Comparison of ENCODE assay signal across 15 cellular contexts in genomic region chr16:31198207-31198882, GRCh38. TPM values are rescaled to one million over a fixed set of nuclear protein-coding genes. Genes with fewer than 3 reads are reported as not detected.
DNase-seq lines count a peak whose midpoint lies in the region; ATAC-seq and TF ChIP-seq lines count a peak whose summit lies in the region.
"Had no signal": no experiment of that assay in that cellular context is flagged by ENCODE, and none has a peak within 500 bp of the region (broad histone marks: within the 10 kb centered on the region; RNA-seq: fewer than 3 reads in every experiment).

No MANE protein-coding gene starts in this region.

- H3K9me3 Mint-ChIP-seq in CD14-positive monocyte (no peaks in the 10 kb centered on the region), Caco-2 (ENCODE audit: unreplicated experiment) (no peaks in the 10 kb centered on the region)
- H3K9me3 Mint-ChIP-seq in activated CD8-positive, alpha-beta T cell treated with anti-CD3 and anti-CD28 coated beads for 36 hours = no peaks in the 10 kb centered on the region
- no peaks in the 10 kb centered on the region for H3K9me3 Mint-ChIP-seq in naive thymus-derived CD8-positive, alpha-beta T cell
- H3K9me3 Mint-ChIP-seq: nephron had no signal

- H3K27me3 Mint-ChIP-seq in CD14-positive monocyte (ENCODE audit: low read depth in 3 of 3) (peaks cover 0 to 1% (median 0%) of the 10 kb centered on the region in 3 donors), Caco-2 (ENCODE audit: insufficient read depth, unreplicated experiment) (no peaks in the 10 kb centered on the region)
- no peaks in the 10 kb centered on the region for H3K27me3 Mint-ChIP-seq in activated CD8-positive, alpha-beta T cell treated with anti-CD3 and anti-CD28 coated beads for 36 hours
- no peaks in the 10 kb centered on the region for H3K27me3 Mint-ChIP-seq in naive thymus-derived CD8-positive, alpha-beta T cell

- H3K4me3 Mint-ChIP-seq in CD14-positive monocyte (no peak overlapping the region), Caco-2 (ENCODE audit: unreplicated experiment) (no peak overlapping the region)
- no peak overlapping the region for H3K4me3 Mint-ChIP-seq in activated CD8-positive, alpha-beta T cell treated with anti-CD3 and anti-CD28 coated beads for 36 hours
- peak overlapping the region in 3 of 10 donors; percentile 24 to 57 (median 55) for H3K4me3 Mint-ChIP-seq in naive thymus-derived CD8-positive, alpha-beta T cell

- CTCF ChIA-PET in Caco-2 (lab: Charles Lee) = no interaction called here
- CTCF ChIA-PET in activated CD8-positive, alpha-beta T cell treated with anti-CD3 and anti-CD28 coated beads for 36 hours (lab: Charles Lee) = interaction anchor here (1.1 to 1.6 kb wide), 2 partner anchors 11 to 244 kb away, joined by 3 to 4 read pairs; partner anchors contain the start of gene ZNF843

- H3K27ac ChIP-seq in WERI-Rb-1 = no peak overlapping the region

- peaks cover 1% of the 10 kb centered on the region; the same call in 1 of the 2 replicates for H3K36me3 ChIP-seq in Caco-2 (ENCODE audit: control insufficient read depth, insufficient read depth, low read length)
- H3K36me3 ChIP-seq in WERI-Rb-1 = peaks cover 51% of the 10 kb centered on the region

- H3K4me1 Mint-ChIP-seq in CD14-positive monocyte (peaks cover 57% of the 10 kb centered on the region), Caco-2 (ENCODE audit: low read depth, unreplicated experiment) (peaks cover 22% of the 10 kb centered on the region)
- H3K4me1 Mint-ChIP-seq in activated CD8-positive, alpha-beta T cell treated with anti-CD3 and anti-CD28 coated beads for 36 hours (ENCODE audit: low read depth) = peaks cover 58% of the 10 kb centered on the region
- peaks cover 31 to 63% (median 60%) of the 10 kb centered on the region in 4 donors for H3K4me1 Mint-ChIP-seq in naive thymus-derived CD8-positive, alpha-beta T cell

- H3K9me3 ChIP-seq in Caco-2 (no peaks in the 10 kb centered on the region), WERI-Rb-1 (ENCODE audit: severe bottlenecking) (no peaks in the 10 kb centered on the region)

- POLR2A ChIA-PET in Caco-2 (lab: Charles Lee) = no interaction called here
- POLR2A ChIA-PET in activated CD8-positive, alpha-beta T cell treated with anti-CD3 and anti-CD28 coated beads for 36 hours (lab: Charles Lee) = interaction anchor here (0.5 to 17.2 kb wide), 18 partner anchors 6 to 479 kb away, joined by 3 to 482 read pairs (median 4); partner anchors contain the start of genes FUS, PYDC1 and TRIM72
- POLR2A ChIA-PET in naive thymus-derived CD8-positive, alpha-beta T cell (lab: Charles Lee) = interaction anchor here (0.6 to 11.3 kb wide), 3 partner anchors 11 to 38 kb away, joined by 3 to 164 read pairs (median 4); partner anchors contain the start of gene FUS

- H3K4me1 ChIP-seq in Caco-2 = no peaks in the 10 kb centered on the region; the same call in 1 of the 2 replicates

- peaks cover 42 to 72% of the 10 kb centered on the region in 2 donors for H3K36me3 Mint-ChIP-seq in CD14-positive monocyte
- peaks cover 82% of the 10 kb centered on the region for H3K36me3 Mint-ChIP-seq in Caco-2 (ENCODE audit: insufficient read depth, unreplicated experiment)
- H3K36me3 Mint-ChIP-seq in activated CD8-positive, alpha-beta T cell treated with anti-CD3 and anti-CD28 coated beads for 36 hours (ENCODE audit: low read depth) = peaks cover 41% of the 10 kb centered on the region
- H3K36me3 Mint-ChIP-seq in naive thymus-derived CD8-positive, alpha-beta T cell = peaks cover 2 to 42% (median 8%) of the 10 kb centered on the region in 3 donors

- H3K4me3 ChIP-seq in Caco-2 (ENCODE audit: low read depth, low read length) = no peak overlapping the region
- H3K4me3 ChIP-seq in WERI-Rb-1 (ENCODE audit: low read depth, low read length) = no peak overlapping the region
- H3K4me3 ChIP-seq: dorsolateral prefrontal cortex had no signal

- intact Hi-C loops in CD14-positive monocyte (cut with micrococcal nuclease) (no loop called here), Caco-2 (cut with micrococcal nuclease; ENCODE audit: unreplicated experiment) (no loop called here), sciatic nerve (cut with DNase I) (no loop called here)
- intact Hi-C loops in activated CD8-positive, alpha-beta T cell treated with anti-CD3 and anti-CD28 coated beads for 36 hours (cut with micrococcal nuclease) = no loop called here

- H3K27me3 ChIP-seq in Caco-2 (replicated peaks; ENCODE audit: control insufficient read depth, insufficient read depth, low read length) (no peaks in the 10 kb centered on the region), WERI-Rb-1 (ENCODE audit: insufficient read depth, low read depth, severe bottlenecking) (no peaks in the 10 kb centered on the region)
- H3K27me3 ChIP-seq: dorsolateral prefrontal cortex had no signal

- H3K27ac Mint-ChIP-seq in CD14-positive monocyte = peak overlapping the region in 4 of 7 donors; percentile 27 to 84 (median 66)
- peak overlapping the region; percentile 30 for H3K27ac Mint-ChIP-seq in Caco-2 (ENCODE audit: unreplicated experiment)
- H3K27ac Mint-ChIP-seq in activated CD8-positive, alpha-beta T cell treated with anti-CD3 and anti-CD28 coated beads for 36 hours = peak overlapping the region; percentile 26
- H3K27ac Mint-ChIP-seq in naive thymus-derived CD8-positive, alpha-beta T cell = peak overlapping the region; percentile 18 to 86 (median 68)
- H3K27ac Mint-ChIP-seq: nephron had no signal

- DNase-seq in CD14-positive monocyte (ENCODE audit: low spot score) (no peak), Caco-2 (no peak), amygdala (lab: John Stamatoyannopoulos, UW) (no peak), WERI-Rb-1 (no peak), sciatic nerve (ENCODE audit: low spot score) (no peak)
- no peak for DNase-seq in activated CD8-positive, alpha-beta T cell treated with anti-CD3 and anti-CD28 coated beads for 36 hours
- DNase-seq in naive thymus-derived CD8-positive, alpha-beta T cell = no peak
- DNase-seq: anterior cingulate cortex, dorsolateral prefrontal cortex, left ventricle myocardium superior, NCI-H1105 treated with DMSO at 0.1 percent for 48 hours, NCI-H345, T1000 had no signal

- no peak for ATAC-seq in activated CD8-positive, alpha-beta T cell treated with anti-CD3 and anti-CD28 coated beads for 36 hours
- no peak for ATAC-seq in naive thymus-derived CD8-positive, alpha-beta T cell
- no peak for ATAC-seq in sciatic nerve
- ATAC-seq: left ventricle myocardium superior had no signal

- no TSS peak for BruUV-seq in Caco-2 (replicated peaks; lab: Mats Ljungman, UMichigan)

- TF ChIP-seq CTCF in CD14-positive monocyte (IDR thresholded peaks at IDR 0.05) (no peak), Caco-2 (IDR thresholded peaks at IDR 0.05; ENCODE audit: insufficient read depth in 1 of 2, low read depth in 1 of 2, low read length in 1 of 2, severe bottlenecking in 1 of 2, unreplicated experiment in 1 of 2) (no peak), WERI-Rb-1 (IDR thresholded peaks at IDR 0.05; ENCODE audit: low read depth, low read length) (no peak)
- no peak for TF ChIP-seq CTCF in activated CD8-positive, alpha-beta T cell treated with anti-CD3 and anti-CD28 coated beads for 36 hours (IDR thresholded peaks at IDR 0.05)

RNA-seq across cellular contexts. Expression of gene PYCARD, which starts 4.2 kb away (rescaled TPM):
- polyA plus RNA-seq in CD14-positive monocyte = 100 to 1,000 TPM; 374 to 400 TPM
- total RNA-seq in Caco-2 (2022) = 0.49 and 0.84 TPM in 2 replicates
- total RNA-seq in activated CD8-positive, alpha-beta T cell treated with anti-CD3 and anti-CD28 coated beads for 36 hours = 1 to 10 TPM; 5.9 to 6.1 TPM
- total RNA-seq in naive thymus-derived CD8-positive, alpha-beta T cell = 10 to 100 TPM; 22.0 to 22.2 TPM
- polyA plus RNA-seq in naive thymus-derived CD8-positive, alpha-beta T cell = 10 to 100 TPM; 39.3 to 65.2 (median 39.7) TPM
- 20.3 TPM for total RNA-seq in sciatic nerve

RNA-seq across cellular contexts. Expression of gene TRIM72, which starts 15.6 kb away (rescaled TPM):
- polyA plus RNA-seq in CD14-positive monocyte = not detected
- total RNA-seq in Caco-2 (2022) = 0.07 TPM in 2 replicates
- total RNA-seq in activated CD8-positive, alpha-beta T cell treated with anti-CD3 and anti-CD28 coated beads for 36 hours = not detected
- not detected for total RNA-seq in naive thymus-derived CD8-positive, alpha-beta T cell
- polyA plus RNA-seq in naive thymus-derived CD8-positive, alpha-beta T cell = not detected
- total RNA-seq in sciatic nerve = 0.40 TPM

RNA-seq across cellular contexts. Expression of gene FUS, which starts 18.4 kb away (rescaled TPM):
- polyA plus RNA-seq in CD14-positive monocyte = 10 to 100 TPM; 54.9 to 78.5 TPM
- total RNA-seq in Caco-2 (2022) (489 and 490 TPM in 2 replicates), sciatic nerve (259 TPM)
- total RNA-seq in activated CD8-positive, alpha-beta T cell treated with anti-CD3 and anti-CD28 coated beads for 36 hours = 100 to 1,000 TPM; 486 to 533 TPM
- total RNA-seq in naive thymus-derived CD8-positive, alpha-beta T cell = 100 to 1,000 TPM; 607 to 637 TPM
- 100 to 1,000 TPM; 118 to 163 (median 149) TPM for polyA plus RNA-seq in naive thymus-derived CD8-positive, alpha-beta T cell

RNA-seq across cellular contexts. Expression of gene PYDC1, which starts 18.6 kb away (rescaled TPM):
- polyA plus RNA-seq in CD14-positive monocyte = not detected
- total RNA-seq in Caco-2 (2022) = not detected in 2 replicates
- not detected for total RNA-seq in activated CD8-positive, alpha-beta T cell treated with anti-CD3 and anti-CD28 coated beads for 36 hours
- not detected for total RNA-seq in naive thymus-derived CD8-positive, alpha-beta T cell
- polyA plus RNA-seq in naive thymus-derived CD8-positive, alpha-beta T cell = not detected
- not detected for total RNA-seq in sciatic nerve
- total RNA-seq: HT1080, left ventricle myocardium superior had no signal

RNA-seq across cellular contexts. Expression of gene PRSS36, which starts 48.5 kb away (rescaled TPM):
- polyA plus RNA-seq in CD14-positive monocyte = 1 to 10 TPM; 3.1 to 4.2 TPM
- total RNA-seq in Caco-2 (2022) = 1.4 and 1.6 TPM in 2 replicates
- total RNA-seq in activated CD8-positive, alpha-beta T cell treated with anti-CD3 and anti-CD28 coated beads for 36 hours = under 1 TPM; 0.18 to 0.72 TPM
- total RNA-seq in naive thymus-derived CD8-positive, alpha-beta T cell = under 1 TPM; 0.63 to 0.83 TPM
- 1 to 10 TPM in 2 of 3 donors, under 1 TPM in 1; 0.79 to 3.5 (median 1.4) TPM for polyA plus RNA-seq in naive thymus-derived CD8-positive, alpha-beta T cell
- 4.3 TPM for total RNA-seq in sciatic nerve
